ENCODE assay signal across 17 cellular contexts in genomic region chr10:44512345-44513095, GRCh38.
DNase-seq lines count a peak whose midpoint lies in the region; ATAC-seq, FAIRE-seq and TF ChIP-seq lines count a peak whose summit lies in the region.
"Had no signal": no experiment of that assay in that cellular context is flagged by ENCODE, and none has a peak within 500 bp of the region (broad histone marks: within the 10 kb centered on the region; RNA-seq: fewer than 3 reads in every experiment).

No MANE protein-coding gene starts in this region.

- peak; percentile 13 for FAIRE-seq in urothelium cell line (lab: Jason Lieb, UNC)
- FAIRE-seq: A204.1, GM12878, GM18507, H54 had no signal

- TF ChIP-seq CTCF in Peyer's patch (IDR thresholded peaks at IDR 0.05), result no peak

- no peaks in the 10 kb centered on the region for H3K36me3 ChIP-seq in Peyer's patch

- H3K27ac ChIP-seq in Peyer's patch, result no peak overlapping the region
- H3K27ac ChIP-seq: HL-60 had no signal

- TF ChIP-seq POLR2A in Peyer's patch (IDR thresholded peaks at IDR 0.05), result no peak

- H3K4me1 ChIP-seq in Peyer's patch, result no peaks in the 10 kb centered on the region

- no peak overlapping the region for H3K4me3 ChIP-seq in Peyer's patch
- H3K4me3 ChIP-seq: GM12878, GM23248 had no signal

- ATAC-seq in GM19035 (IDR thresholded peaks at IDR 0.05; ENCODE audit: unreplicated experiment), result no peak
- ATAC-seq: CD8-positive, alpha-beta T cell; GM12878; HCT116 had no signal

- H3K27me3 ChIP-seq in Peyer's patch, result no peaks in the 10 kb centered on the region

- H3K9me3 ChIP-seq in Peyer's patch, result no peaks in the 10 kb centered on the region

- DNase-seq in DMS 273 (lab: John Stamatoyannopoulos, UW; ENCODE audit: unreplicated experiment), result peak; percentile 73
- DNase-seq in NCI-H1694 (lab: John Stamatoyannopoulos, UW), result peak; percentile 38
- DNase-seq in NCI-H524 treated with DMSO at 0.1 percent for 48 hours (lab: John Stamatoyannopoulos, UW), result peak; percentile 0
- no peak for DNase-seq in urothelium cell line (ENCODE audit: low spot score)
- DNase-seq in D341Med (ENCODE audit: low spot score), result no peak
- no peak for DNase-seq in Peyer's patch
- DNase-seq: CD8-positive, alpha-beta T cell; COR-L47; GM23248; IMR-90 had no signal

Comparison
In these comparisons a context has a peak if more than half of its experiments do, and no peak if none do; other contexts are left out.
1. DNase-seq: peak in DMS 273 (single experiment), NCI-H1694 (single experiment) and NCI-H524 treated with DMSO at 0.1 percent for 48 hours (single experiment); none in urothelium cell line (single experiment), D341Med (single experiment) and Peyer's patch (0 of 3).